ENCODE assay signal across 8 cellular contexts in genomic region chr1:11935040-11935378, GRCh38. TPM values are rescaled to one million over a fixed set of nuclear protein-coding genes. Genes with fewer than 3 reads are reported as not detected.
DNase-seq lines count a peak whose midpoint lies in the region; ATAC-seq and TF ChIP-seq lines count a peak whose summit lies in the region.

No MANE protein-coding gene starts in this region.

- no peaks in the 10 kb centered on the region for H3K9me2 ChIP-seq in neural cell (ENCODE audit: insufficient read depth, low read length)

- H3K79me2 ChIP-seq in neural cell (replicated peaks; ENCODE audit: insufficient read depth, low read length): no peaks in the 10 kb centered on the region

- peak overlapping the region; percentile 84 for H3K4me3 Mint-ChIP-seq in CD8-positive, alpha-beta T cell

- no peak for TF ChIP-seq CTCF in CD8-positive, alpha-beta T cell (IDR thresholded peaks at IDR 0.05)
- TF ChIP-seq CTCF in dorsolateral prefrontal cortex (IDR thresholded peaks at IDR 0.05 in 54 of 56, conservative IDR thresholded peaks at IDR 0.05 in 2 of 56; ENCODE audit: low read depth in 1 of 56, partially characterized antibody in 56 of 56) (no peak), neural cell (IDR thresholded peaks at IDR 0.05; ENCODE audit: poor library complexity, severe bottlenecking) (no peak)

- H3K27ac ChIP-seq in CD8-positive, alpha-beta T cell (ENCODE audit: low read depth, low read length): no peak overlapping the region
- H3K27ac ChIP-seq in dorsolateral prefrontal cortex (peak overlapping the region; percentile 13 to 97 (median 91)), neural cell (ENCODE audit: low read length) (no peak overlapping the region)

- H3K9me3 Mint-ChIP-seq in CD8-positive, alpha-beta T cell: no peaks in the 10 kb centered on the region

- DNase-seq in CD8-positive, alpha-beta T cell: no peak
- no peak for DNase-seq in Jurkat, Clone E6-1 (ENCODE audit: low read depth, low spot score)
- no peak for DNase-seq in dorsolateral prefrontal cortex
- no peak for DNase-seq in central memory CD4-positive, alpha-beta T cell
- no peak for DNase-seq in activated CD8-positive, alpha-beta memory T cell treated with anti-CD3 and anti-CD28 coated beads, Interleukin-2, amount 50 U/mL, for 48 hours
- DNase-seq in germinal center (ENCODE audit: low spot score): no peak

- H3K27ac Mint-ChIP-seq in CD8-positive, alpha-beta T cell: no peak overlapping the region

- no peaks in the 10 kb centered on the region for H3K27me3 Mint-ChIP-seq in CD8-positive, alpha-beta T cell (ENCODE audit: low read depth)

- POLR2A ChIA-PET in CD8-positive, alpha-beta T cell (lab: Charles Lee): interaction anchor here (1.0 to 2.5 kb wide), 3 partner anchors 25 to 27 kb away, joined by 7 to 28 read pairs (median 8); no protein-coding TSS in a partner anchor

- TF ChIP-seq EP300 in neural cell (conservative IDR thresholded peaks at IDR 0.05; ENCODE audit: poor library complexity, severe bottlenecking): no peak

- CTCF ChIA-PET in CD8-positive, alpha-beta T cell (lab: Charles Lee): no interaction called here

- H4K20me1 ChIP-seq in neural cell (ENCODE audit: insufficient read depth): no peaks in the 10 kb centered on the region

- H3K9ac ChIP-seq in neural cell (ENCODE audit: low read length): peak overlapping the region; percentile 46

- H3K36me3 Mint-ChIP-seq in CD8-positive, alpha-beta T cell: no peaks in the 10 kb centered on the region

- no peak overlapping the region for H2AFZ ChIP-seq in neural cell (ENCODE audit: low read depth, low read length)

- H3K36me3 ChIP-seq in CD8-positive, alpha-beta T cell (ENCODE audit: insufficient read depth, low read length): no peaks in the 10 kb centered on the region
- no peaks in the 10 kb centered on the region for H3K36me3 ChIP-seq in neural cell (ENCODE audit: insufficient read depth, low read length)

- H3K9me3 ChIP-seq in CD8-positive, alpha-beta T cell (ENCODE audit: low read length): no peaks in the 10 kb centered on the region
- no peaks in the 10 kb centered on the region for H3K9me3 ChIP-seq in neural cell (ENCODE audit: low read length)

- no peak for TF ChIP-seq RAD21 in neural cell (conservative IDR thresholded peaks at IDR 0.05)

- intact Hi-C loops in CD8-positive, alpha-beta T cell (cut with DNase I, micrococcal nuclease): loop anchor here (2.0 kb wide), 2 partner anchors 26 to 84 kb away; partner anchors contain the start of gene MIIP (in 1 of the 2)
- intact Hi-C loops in dorsolateral prefrontal cortex (cut with DNase I): loop anchor here (2.0 to 5.0 kb wide), 2 partner anchors 28 to 47 kb away; partner anchors contain the start of gene MFN2 (in 1 of the 2)

- no peak for ATAC-seq in CD8-positive, alpha-beta T cell
- no peak for ATAC-seq in GM18502 (IDR thresholded peaks at IDR 0.05; ENCODE audit: poor library complexity, unreplicated experiment)

- no peak overlapping the region for H3K4me2 ChIP-seq in neural cell (ENCODE audit: low read length)

- H3K27me3 ChIP-seq in CD8-positive, alpha-beta T cell (ENCODE audit: insufficient read depth, low read length): no peaks in the 10 kb centered on the region
- no peaks in the 10 kb centered on the region for H3K27me3 ChIP-seq in dorsolateral prefrontal cortex
- no peaks in the 10 kb centered on the region for H3K27me3 ChIP-seq in neural cell (ENCODE audit: insufficient read depth, low read depth, low read length)

- peaks cover 11% of the 10 kb centered on the region for H3K4me1 ChIP-seq in CD8-positive, alpha-beta T cell (ENCODE audit: insufficient read depth, low read length)

- peaks cover 7% of the 10 kb centered on the region for H3K4me1 Mint-ChIP-seq in CD8-positive, alpha-beta T cell (ENCODE audit: low read depth)

- peak overlapping the region; percentile 71 for H3K4me3 ChIP-seq in CD8-positive, alpha-beta T cell (ENCODE audit: low read depth, low read length)
- H3K4me3 ChIP-seq in Jurkat, Clone E6-1 (ENCODE audit: low read length): peak overlapping the region; percentile 62
- H3K4me3 ChIP-seq in dorsolateral prefrontal cortex (peak overlapping the region; percentile 49 to 97 (median 78)), neural cell (ENCODE audit: low read length) (peak overlapping the region; percentile 60)

- H3F3A ChIP-seq in neural cell (ENCODE audit: insufficient read depth, low read length, poor library complexity, severe bottlenecking): no peaks in the 10 kb centered on the region

TF ChIP-seq in neural cell, 6 proteins besides CTCF, POLR2A, EP300 and RAD21:
- TF ChIP-seq MXI1 (conservative IDR thresholded peaks at IDR 0.05; ENCODE audit: poor library complexity, severe bottlenecking) (no peak), EZH2 (IDR thresholded peaks at IDR 0.05; ENCODE audit: borderline replicate concordance, insufficient read depth, low read length, poor library complexity, severe bottlenecking) (no peak), POLR2AphosphoS5 (IDR thresholded peaks at IDR 0.05) (no peak), TAF1 (IDR thresholded peaks at IDR 0.05; ENCODE audit: low read depth) (no peak), SMC3 (conservative IDR thresholded peaks at IDR 0.05; ENCODE audit: poor library complexity) (no peak)
- TF ChIP-seq, protein P1, sequence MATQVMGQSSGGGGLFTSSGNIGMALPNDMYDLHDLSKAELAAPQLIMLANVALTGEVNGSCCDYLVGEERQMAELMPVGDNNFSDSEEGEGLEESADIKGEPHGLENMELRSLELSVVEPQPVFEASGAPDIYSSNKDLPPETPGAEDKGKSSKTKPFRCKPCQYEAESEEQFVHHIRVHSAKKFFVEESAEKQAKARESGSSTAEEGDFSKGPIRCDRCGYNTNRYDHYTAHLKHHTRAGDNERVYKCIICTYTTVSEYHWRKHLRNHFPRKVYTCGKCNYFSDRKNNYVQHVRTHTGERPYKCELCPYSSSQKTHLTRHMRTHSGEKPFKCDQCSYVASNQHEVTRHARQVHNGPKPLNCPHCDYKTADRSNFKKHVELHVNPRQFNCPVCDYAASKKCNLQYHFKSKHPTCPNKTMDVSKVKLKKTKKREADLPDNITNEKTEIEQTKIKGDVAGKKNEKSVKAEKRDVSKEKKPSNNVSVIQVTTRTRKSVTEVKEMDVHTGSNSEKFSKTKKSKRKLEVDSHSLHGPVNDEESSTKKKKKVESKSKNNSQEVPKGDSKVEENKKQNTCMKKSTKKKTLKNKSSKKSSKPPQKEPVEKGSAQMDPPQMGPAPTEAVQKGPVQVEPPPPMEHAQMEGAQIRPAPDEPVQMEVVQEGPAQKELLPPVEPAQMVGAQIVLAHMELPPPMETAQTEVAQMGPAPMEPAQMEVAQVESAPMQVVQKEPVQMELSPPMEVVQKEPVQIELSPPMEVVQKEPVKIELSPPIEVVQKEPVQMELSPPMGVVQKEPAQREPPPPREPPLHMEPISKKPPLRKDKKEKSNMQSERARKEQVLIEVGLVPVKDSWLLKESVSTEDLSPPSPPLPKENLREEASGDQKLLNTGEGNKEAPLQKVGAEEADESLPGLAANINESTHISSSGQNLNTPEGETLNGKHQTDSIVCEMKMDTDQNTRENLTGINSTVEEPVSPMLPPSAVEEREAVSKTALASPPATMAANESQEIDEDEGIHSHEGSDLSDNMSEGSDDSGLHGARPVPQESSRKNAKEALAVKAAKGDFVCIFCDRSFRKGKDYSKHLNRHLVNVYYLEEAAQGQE (IDR thresholded peaks at IDR 0.05; ENCODE audit: borderline replicate concordance): no peak
TF ChIP-seq in neural cell: peak in this region for 0.

RNA-seq across cellular contexts. Expression of gene PLOD1, which starts 0.5 kb away (rescaled TPM):
- total RNA-seq in CD8-positive, alpha-beta T cell: 1 to 10 TPM; 2.0 to 2.4 TPM
- polyA plus RNA-seq in Jurkat, Clone E6-1 (2012; ENCODE audit: insufficient read depth, insufficient read length): 20.9 TPM
- total RNA-seq in dorsolateral prefrontal cortex: 100 to 1,000 TPM in 4 of 120 experiments, 10 to 100 TPM in 116; 28.5 to 148 (median 43.7) TPM
- polyA plus RNA-seq in neural cell: 2.1 and 6.9 TPM in 2 replicates
- polyA minus RNA-seq in neural cell: 2.2 and 3.5 TPM in 2 replicates

RNA-seq across cellular contexts. Expression of gene KIAA2013, which starts 8.8 kb away (rescaled TPM):
- 1 to 10 TPM; 8.3 to 8.6 TPM for total RNA-seq in CD8-positive, alpha-beta T cell
- 32.2 TPM for polyA plus RNA-seq in Jurkat, Clone E6-1 (2012; ENCODE audit: insufficient read depth, insufficient read length)
- total RNA-seq in dorsolateral prefrontal cortex: 10 to 100 TPM; 22.8 to 44.8 (median 29.5) TPM
- 24.9 and 34.5 TPM in 2 replicates for polyA plus RNA-seq in neural cell
- 32.8 and 38.7 TPM in 2 replicates for polyA minus RNA-seq in neural cell

RNA-seq across cellular contexts. Expression of gene MFN2, which starts 45.2 kb away (rescaled TPM):
- 10 to 100 TPM; 41.7 to 46.0 TPM for total RNA-seq in CD8-positive, alpha-beta T cell
- polyA plus RNA-seq in Jurkat, Clone E6-1 (2012; ENCODE audit: insufficient read depth, insufficient read length): 29.4 TPM
- 100 to 1,000 TPM; 107 to 182 (median 141) TPM for total RNA-seq in dorsolateral prefrontal cortex
- 60.6 and 64.9 TPM in 2 replicates for polyA plus RNA-seq in neural cell
- polyA minus RNA-seq in neural cell: 68.2 and 70.5 TPM in 2 replicates

Comparison
In these comparisons a context has a peak if more than half of its experiments do, and no peak if none do; other contexts are left out.
1. H3K27ac ChIP-seq: peak in dorsolateral prefrontal cortex (59 of 59); none in CD8-positive, alpha-beta T cell (single experiment) and neural cell (single experiment).
2. RNA of gene PLOD1, which starts 0.5 kb away (total RNA-seq): 28.5 to 148 TPM in dorsolateral prefrontal cortex; 2.0 to 2.4 TPM in CD8-positive, alpha-beta T cell; every median in the first group is over 4 times any median in the second.
3. Peak in every context shown above with its lines, with median percentiles within 50 percentile points of each other: H3K4me3 ChIP-seq.